Comparison of ENCODE assay signal across 1 cellular context in the genomic region with DNA sequence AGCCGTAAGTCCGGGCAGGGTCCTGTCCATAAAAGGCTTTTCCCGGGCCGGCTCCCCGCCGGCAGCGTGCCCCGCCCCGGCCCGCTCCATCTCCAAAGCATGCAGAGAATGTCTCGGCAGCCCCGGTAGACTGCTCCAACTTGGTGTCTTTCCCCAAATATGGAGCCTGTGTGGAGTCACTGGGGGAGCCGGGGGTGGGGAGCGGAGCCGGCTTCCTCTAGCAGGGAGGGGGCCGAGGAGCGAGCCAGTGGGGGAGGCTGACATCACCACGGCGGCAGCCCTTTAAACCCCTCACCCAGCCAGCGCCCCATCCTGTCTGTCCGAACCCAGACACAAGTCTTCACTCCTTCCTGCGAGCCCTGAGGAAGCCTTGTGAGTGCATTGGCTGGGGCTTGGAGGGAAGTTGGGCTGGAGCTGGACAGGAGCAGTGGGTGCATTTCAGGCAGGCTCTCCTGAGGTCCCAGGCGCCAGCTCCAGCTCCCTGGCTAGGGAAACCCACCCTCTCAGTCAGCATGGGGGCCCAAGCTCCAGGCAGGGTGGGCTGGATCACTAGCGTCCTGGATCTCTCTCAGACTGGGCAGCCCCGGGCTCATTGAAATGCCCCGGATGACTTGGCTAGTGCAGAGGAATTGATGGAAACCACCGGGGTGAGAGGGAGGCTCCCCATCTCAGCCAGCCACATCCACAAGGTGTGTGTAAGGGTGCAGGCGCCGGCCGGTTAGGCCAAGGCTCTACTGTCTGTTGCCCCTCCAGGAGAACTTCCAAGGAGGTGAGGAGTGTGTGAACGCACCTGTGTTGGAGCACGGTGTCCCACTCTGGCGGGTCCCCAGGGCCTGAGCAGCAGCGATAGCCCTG.
TF ChIP-seq lines count a peak whose summit lies in the region.

Gene TAGLN (plus strand): TSS at position 310 of the 855 bp plus-strand sequence. CDS start 3,644 bp downstream, outside the sequence.

TF ChIP-seq in A549, 52 proteins besides CTCF, POLR2A, EP300 and RAD21 (continued from another document):
- TF ChIP-seq HOXA7 (CRISPR knock-in tag; IDR thresholded peaks at IDR 0.05) (no peak), FOXS1 (CRISPR knock-in tag; IDR thresholded peaks at IDR 0.05) (no peak), RARB (CRISPR knock-in tag; IDR thresholded peaks at IDR 0.05) (no peak), EHMT2 (IDR thresholded peaks at IDR 0.05; ENCODE audit: low read depth) (no peak), CBX2 (IDR thresholded peaks at IDR 0.05; ENCODE audit: borderline replicate concordance, low read depth) (no peak), ZSCAN20 (CRISPR knock-in tag; IDR thresholded peaks at IDR 0.05) (no peak)
- TF ChIP-seq, protein P1, sequence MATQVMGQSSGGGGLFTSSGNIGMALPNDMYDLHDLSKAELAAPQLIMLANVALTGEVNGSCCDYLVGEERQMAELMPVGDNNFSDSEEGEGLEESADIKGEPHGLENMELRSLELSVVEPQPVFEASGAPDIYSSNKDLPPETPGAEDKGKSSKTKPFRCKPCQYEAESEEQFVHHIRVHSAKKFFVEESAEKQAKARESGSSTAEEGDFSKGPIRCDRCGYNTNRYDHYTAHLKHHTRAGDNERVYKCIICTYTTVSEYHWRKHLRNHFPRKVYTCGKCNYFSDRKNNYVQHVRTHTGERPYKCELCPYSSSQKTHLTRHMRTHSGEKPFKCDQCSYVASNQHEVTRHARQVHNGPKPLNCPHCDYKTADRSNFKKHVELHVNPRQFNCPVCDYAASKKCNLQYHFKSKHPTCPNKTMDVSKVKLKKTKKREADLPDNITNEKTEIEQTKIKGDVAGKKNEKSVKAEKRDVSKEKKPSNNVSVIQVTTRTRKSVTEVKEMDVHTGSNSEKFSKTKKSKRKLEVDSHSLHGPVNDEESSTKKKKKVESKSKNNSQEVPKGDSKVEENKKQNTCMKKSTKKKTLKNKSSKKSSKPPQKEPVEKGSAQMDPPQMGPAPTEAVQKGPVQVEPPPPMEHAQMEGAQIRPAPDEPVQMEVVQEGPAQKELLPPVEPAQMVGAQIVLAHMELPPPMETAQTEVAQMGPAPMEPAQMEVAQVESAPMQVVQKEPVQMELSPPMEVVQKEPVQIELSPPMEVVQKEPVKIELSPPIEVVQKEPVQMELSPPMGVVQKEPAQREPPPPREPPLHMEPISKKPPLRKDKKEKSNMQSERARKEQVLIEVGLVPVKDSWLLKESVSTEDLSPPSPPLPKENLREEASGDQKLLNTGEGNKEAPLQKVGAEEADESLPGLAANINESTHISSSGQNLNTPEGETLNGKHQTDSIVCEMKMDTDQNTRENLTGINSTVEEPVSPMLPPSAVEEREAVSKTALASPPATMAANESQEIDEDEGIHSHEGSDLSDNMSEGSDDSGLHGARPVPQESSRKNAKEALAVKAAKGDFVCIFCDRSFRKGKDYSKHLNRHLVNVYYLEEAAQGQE (IDR thresholded peaks at IDR 0.05): no peak
- TF ChIP-seq, protein P2, sequence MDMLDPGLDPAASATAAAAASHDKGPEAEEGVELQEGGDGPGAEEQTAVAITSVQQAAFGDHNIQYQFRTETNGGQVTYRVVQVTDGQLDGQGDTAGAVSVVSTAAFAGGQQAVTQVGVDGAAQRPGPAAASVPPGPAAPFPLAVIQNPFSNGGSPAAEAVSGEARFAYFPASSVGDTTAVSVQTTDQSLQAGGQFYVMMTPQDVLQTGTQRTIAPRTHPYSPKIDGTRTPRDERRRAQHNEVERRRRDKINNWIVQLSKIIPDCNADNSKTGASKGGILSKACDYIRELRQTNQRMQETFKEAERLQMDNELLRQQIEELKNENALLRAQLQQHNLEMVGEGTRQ (IDR thresholded peaks at IDR 0.05): no peak
